Comparison of ENCODE assay signal across 21 cellular contexts in the genomic region with DNA sequence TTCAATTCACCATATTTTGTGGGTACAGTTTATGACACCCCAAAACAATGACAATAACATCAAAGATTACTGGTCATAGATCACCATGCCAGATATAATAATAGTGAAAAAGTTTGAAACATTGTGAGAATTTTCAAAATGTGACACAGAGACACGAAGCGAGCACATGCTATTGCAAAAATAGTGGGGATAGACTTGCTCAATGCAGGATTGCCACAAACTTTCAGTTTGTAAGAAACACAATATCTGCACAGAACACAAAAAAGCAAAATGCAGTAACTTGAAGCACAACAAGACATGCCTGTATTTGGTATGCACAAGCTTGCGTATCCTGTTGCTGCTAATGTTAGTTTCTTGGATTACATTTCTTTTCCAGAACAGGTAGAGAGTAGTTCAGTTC.
"Had no signal": no experiment of that assay in that cellular context is flagged by ENCODE, and none has a peak within 500 bp of the region (broad histone marks: within the 10 kb centered on the region; RNA-seq: fewer than 3 reads in every experiment).

No MANE protein-coding gene starts in this region.

- H3K9me3 Mint-ChIP-seq: endodermal cell; naive B cell; nephron progenitor cell; stimulated activated memory B cell treated with anti-CD40 and anti-IgM and Interleukin-4, amounts not matched to agents 10 μg/mL and 1 μg/mL and 100 μg/mL, for 72 hours; stimulated activated naive CD8-positive, alpha-beta T cell treated with anti-CD3 and anti-CD28 coated beads, Interleukin-15, Interleukin-2, amounts not matched to agents 100 ng/mL and 50 ng/mL, for 24 hours had no signal

- H3K36me3 Mint-ChIP-seq: stimulated activated memory B cell treated with anti-CD40 and anti-IgM and Interleukin-4, amounts not matched to agents 10 μg/mL and 1 μg/mL and 100 μg/mL, for 72 hours had no signal

- ATAC-seq: gastrocnemius medialis; heart right ventricle; sciatic nerve; stimulated activated memory B cell treated with anti-CD40 and anti-IgM and Interleukin-4, amounts not matched to agents 10 μg/mL and 1 μg/mL and 100 μg/mL, for 72 hours had no signal

- H3K27ac Mint-ChIP-seq: endodermal cell; naive B cell; nephron progenitor cell; stimulated activated memory B cell treated with anti-CD40 and anti-IgM and Interleukin-4, amounts not matched to agents 10 μg/mL and 1 μg/mL and 100 μg/mL, for 72 hours; stimulated activated naive CD8-positive, alpha-beta T cell treated with anti-CD3 and anti-CD28 coated beads, Interleukin-15, Interleukin-2, amounts not matched to agents 100 ng/mL and 50 ng/mL, for 24 hours had no signal

- H3K4me1 ChIP-seq: gastrocnemius medialis, heart right ventricle, left ventricle myocardium inferior, parathyroid adenoma, spleen, testis had no signal

- DNase-seq: effector CD4-positive, alpha-beta T cell; endodermal cell; gastrocnemius medialis; heart right ventricle; hypothalamus; left ventricle myocardium inferior; mesendoderm; naive B cell; nephron progenitor cell; spleen; stimulated activated CD4-positive, alpha-beta T cell treated with anti-CD3 and anti-CD28 coated beads, Interleukin-15, amount 100 ng/mL, for 24 hours; stimulated activated CD4-positive, alpha-beta T cell treated with anti-CD3 and anti-CD28 coated beads, Interleukin-1b, Interleukin-23, amount 100 ng/mL, for 48 hours; stimulated activated CD4-positive, alpha-beta T cell treated with anti-CD3 and anti-CD28 coated beads, Interleukin-4, amount 100 ng/mL, for 24 hours; testis; transverse colon had no signal

- H3K27me3 Mint-ChIP-seq: stimulated activated memory B cell treated with anti-CD40 and anti-IgM and Interleukin-4, amounts not matched to agents 10 μg/mL and 1 μg/mL and 100 μg/mL, for 72 hours had no signal

- H3K4me3 Mint-ChIP-seq: endodermal cell; naive B cell; nephron progenitor cell; stimulated activated memory B cell treated with anti-CD40 and anti-IgM and Interleukin-4, amounts not matched to agents 10 μg/mL and 1 μg/mL and 100 μg/mL, for 72 hours; stimulated activated naive CD8-positive, alpha-beta T cell treated with anti-CD3 and anti-CD28 coated beads, Interleukin-15, Interleukin-2, amounts not matched to agents 100 ng/mL and 50 ng/mL, for 24 hours had no signal

- H3K27ac ChIP-seq: coronary artery, gastrocnemius medialis, heart right ventricle, left ventricle myocardium inferior, parathyroid adenoma, prostate gland, testis, transverse colon had no signal

- H3K27me3 ChIP-seq: gastrocnemius medialis, spleen, testis, transverse colon had no signal

- H3K4me1 Mint-ChIP-seq: endodermal cell; naive B cell; nephron progenitor cell; stimulated activated memory B cell treated with anti-CD40 and anti-IgM and Interleukin-4, amounts not matched to agents 10 μg/mL and 1 μg/mL and 100 μg/mL, for 72 hours had no signal
